ENCODE assay signal across 8 cellular contexts in the genomic region with DNA sequence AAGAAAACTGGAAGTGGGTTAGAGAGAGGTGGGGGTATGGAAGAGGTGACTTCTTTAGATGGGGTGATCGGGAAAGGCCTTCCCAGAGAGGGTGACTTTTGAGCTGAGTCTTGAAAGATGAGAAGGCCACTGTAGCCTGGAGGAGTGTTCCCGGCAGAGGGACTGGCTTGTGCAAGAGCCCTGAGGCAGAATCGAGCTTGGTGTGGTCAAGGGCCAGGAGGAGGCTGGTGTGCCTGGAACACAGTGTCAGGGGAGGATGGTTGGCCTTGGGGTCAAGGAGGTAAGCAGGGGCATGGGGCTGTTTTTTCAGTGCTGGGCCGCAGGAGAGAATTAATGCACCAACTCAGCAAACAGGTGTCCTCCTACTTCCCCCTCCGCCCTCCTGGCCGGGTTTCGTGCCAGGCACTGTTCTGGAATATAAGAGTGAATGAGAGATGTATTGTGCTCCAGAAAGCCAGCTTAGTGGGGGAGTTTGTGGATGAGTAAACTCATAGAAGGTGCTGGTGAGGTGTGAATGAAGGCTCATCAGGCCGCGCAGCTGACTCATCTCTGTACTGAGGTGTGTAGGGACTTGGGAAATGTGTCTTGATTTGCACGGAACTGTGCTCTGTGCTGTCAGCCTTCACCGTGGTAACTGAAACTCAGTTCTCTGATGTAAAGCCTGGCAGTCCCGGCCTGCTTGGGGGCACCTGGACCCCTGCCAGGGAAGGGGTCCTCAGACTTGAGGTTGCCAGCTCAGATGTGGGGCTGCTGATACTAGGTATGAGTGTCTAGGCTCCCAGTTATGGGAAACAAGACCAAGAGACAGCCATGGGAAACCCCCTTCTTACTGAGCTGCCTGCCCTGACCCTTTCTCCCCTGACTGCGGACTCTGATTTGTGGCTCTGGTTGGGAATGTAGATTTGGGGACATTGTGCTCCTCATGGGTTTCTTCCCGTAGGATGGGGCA. TPM values are rescaled to one million over a fixed set of nuclear protein-coding genes. Genes with fewer than 3 reads are reported as not detected.
DNase-seq lines count a peak whose midpoint lies in the region; TF ChIP-seq lines count a peak whose summit lies in the region.

No MANE protein-coding gene starts in this region.

- POLR2A ChIA-PET in HEK293 (lab: Yijun Ruan, JAX) = interaction anchor here (1.4 to 2.1 kb wide), 4 partner anchors 10 to 15 kb away, joined by 5 to 9 read pairs (median 7); a partner anchor contains a TSS

- peak overlapping the region; percentile 20; the same call in 1 of the 2 replicates for H3K4me3 ChIP-seq in GM12864 (ENCODE audit: low read depth, low read length)
- H3K4me3 ChIP-seq in HEK293 (ENCODE audit: low read depth, low read length) = no peak overlapping the region
- H3K4me3 ChIP-seq in right atrium auricular region = no peak overlapping the region

- H3K4me1 ChIP-seq in HEK293 (ENCODE audit: control insufficient read depth, insufficient read depth, low read length) (peaks cover 18% of the 10 kb centered on the region), right atrium auricular region (peaks cover 0 to 52% of the 10 kb centered on the region in 2 donors)

- H3K27me3 ChIP-seq in right atrium auricular region = no peaks in the 10 kb centered on the region

- TF ChIP-seq CTCF in GM12864 (IDR thresholded peaks at IDR 0.05; ENCODE audit: low read depth, low read length, missing control alignments) = no peak
- TF ChIP-seq CTCF in HEK293 (tag by site-specific recombination; IDR thresholded peaks at IDR 0.05) = no peak
- TF ChIP-seq CTCF in right atrium auricular region (IDR thresholded peaks at IDR 0.05) = no peak

- peak; percentile 92 for DNase-seq in GM12864 (ENCODE audit: low read depth)
- DNase-seq in T follicular helper cell (ENCODE audit: low read depth) = peak; percentile 33
- peak; percentile 68 for DNase-seq in activated naive CD8-positive, alpha-beta T cell treated with anti-CD3 and anti-CD28 coated beads, Interleukin-2, amount 50 U/mL, for 16 hours (ENCODE audit: low read depth, low spot score)
- DNase-seq in stimulated activated CD4-positive, alpha-beta T cell treated with anti-CD3 and anti-CD28 coated beads, Interleukin-15, amount 100 ng/mL, for 24 hours = peak; percentile 92
- DNase-seq in NCI-H1930 (lab: John Stamatoyannopoulos, UW) = no peak
- DNase-seq in right atrium auricular region (ENCODE audit: low spot score) = no peak
- no peak for DNase-seq in GF-D8 (lab: John Stamatoyannopoulos, UW)

- no peaks in the 10 kb centered on the region for H3K9me3 ChIP-seq in HEK293 (ENCODE audit: control insufficient read depth, insufficient read depth, low read depth, low read length)
- H3K9me3 ChIP-seq in right atrium auricular region = no peaks in the 10 kb centered on the region

- CTCF ChIA-PET in HEK293 (lab: Yijun Ruan, JAX) = interaction anchor here (0.9 to 2.2 kb wide), 5 partner anchors 14 to 128 kb away, joined by 3 to 7 read pairs (median 3); no protein-coding TSS in a partner anchor

- peak overlapping the region; percentile 61 for H3K27ac ChIP-seq in HEK293 (ENCODE audit: extremely low read depth, low read depth, low read length)
- no peak overlapping the region for H3K27ac ChIP-seq in right atrium auricular region

- H3K36me3 ChIP-seq in HEK293 (ENCODE audit: control insufficient read depth in 2 of 2, insufficient read depth in 1 of 2, low read length in 2 of 2) = no peaks in the 10 kb centered on the region
- no peaks in the 10 kb centered on the region for H3K36me3 ChIP-seq in right atrium auricular region

TF ChIP-seq in HEK293, 187 proteins besides CTCF, POLR2A, EP300 and RAD21:
- TF ChIP-seq ZNF777 (tag by site-specific recombination; IDR thresholded peaks at IDR 0.05; ENCODE audit: borderline replicate concordance) (no peak), ZNF2 (tag by site-specific recombination; IDR thresholded peaks at IDR 0.05) (no peak), ZNF211 (tag by site-specific recombination; IDR thresholded peaks at IDR 0.05; ENCODE audit: low read depth) (no peak), ZNF600 (tag by site-specific recombination; IDR thresholded peaks at IDR 0.05) (peak; percentile 96), ZNF10 (tag by site-specific recombination; IDR thresholded peaks at IDR 0.05) (peak; percentile 46; the same call in 1 of the 2 replicates), ZNF473 (tag by site-specific recombination; IDR thresholded peaks at IDR 0.05) (no peak), ZNF48 (tag by site-specific recombination; IDR thresholded peaks at IDR 0.05) (no peak), ZNF701 (tag by site-specific recombination; IDR thresholded peaks at IDR 0.05) (no peak), ZNF768 (tag by site-specific recombination; IDR thresholded peaks at IDR 0.05) (no peak), ZNF623 (tag by site-specific recombination; IDR thresholded peaks at IDR 0.05) (peak; percentile 98), PRDM1 (tag by site-specific recombination; IDR thresholded peaks at IDR 0.05) (no peak), ZNF214 (tag by site-specific recombination; IDR thresholded peaks at IDR 0.05; ENCODE audit: borderline replicate concordance) (no peak), ZNF324 (tag by site-specific recombination; IDR thresholded peaks at IDR 0.05) (no peak; the same call in 1 of the 2 replicates), ZNF266 (tag by site-specific recombination; IDR thresholded peaks at IDR 0.05; ENCODE audit: low read depth) (no peak), ZNF335 (tag by site-specific recombination; conservative IDR thresholded peaks at IDR 0.05) (peak; percentile 76; the same call in 1 of the 2 replicates), SCRT2 (tag by site-specific recombination; IDR thresholded peaks at IDR 0.05) (peak; percentile 76), ZNF660 (tag by site-specific recombination; IDR thresholded peaks at IDR 0.05) (no peak), ZFP37 (tag by site-specific recombination; IDR thresholded peaks at IDR 0.05) (no peak), GLIS1 (tag by site-specific recombination; IDR thresholded peaks at IDR 0.05) (peak; percentile 63), ZNF37A (tag by site-specific recombination; IDR thresholded peaks at IDR 0.05) (no peak), IKZF3 (tag by site-specific recombination; IDR thresholded peaks at IDR 0.05) (no peak)
- TF ChIP-seq, protein P1, sequence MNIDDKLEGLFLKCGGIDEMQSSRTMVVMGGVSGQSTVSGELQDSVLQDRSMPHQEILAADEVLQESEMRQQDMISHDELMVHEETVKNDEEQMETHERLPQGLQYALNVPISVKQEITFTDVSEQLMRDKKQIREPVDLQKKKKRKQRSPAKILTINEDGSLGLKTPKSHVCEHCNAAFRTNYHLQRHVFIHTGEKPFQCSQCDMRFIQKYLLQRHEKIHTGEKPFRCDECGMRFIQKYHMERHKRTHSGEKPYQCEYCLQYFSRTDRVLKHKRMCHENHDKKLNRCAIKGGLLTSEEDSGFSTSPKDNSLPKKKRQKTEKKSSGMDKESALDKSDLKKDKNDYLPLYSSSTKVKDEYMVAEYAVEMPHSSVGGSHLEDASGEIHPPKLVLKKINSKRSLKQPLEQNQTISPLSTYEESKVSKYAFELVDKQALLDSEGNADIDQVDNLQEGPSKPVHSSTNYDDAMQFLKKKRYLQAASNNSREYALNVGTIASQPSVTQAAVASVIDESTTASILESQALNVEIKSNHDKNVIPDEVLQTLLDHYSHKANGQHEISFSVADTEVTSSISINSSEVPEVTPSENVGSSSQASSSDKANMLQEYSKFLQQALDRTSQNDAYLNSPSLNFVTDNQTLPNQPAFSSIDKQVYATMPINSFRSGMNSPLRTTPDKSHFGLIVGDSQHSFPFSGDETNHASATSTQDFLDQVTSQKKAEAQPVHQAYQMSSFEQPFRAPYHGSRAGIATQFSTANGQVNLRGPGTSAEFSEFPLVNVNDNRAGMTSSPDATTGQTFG (tag by site-specific recombination; IDR thresholded peaks at IDR 0.05; ENCODE audit: borderline replicate concordance) = no peak
- TF ChIP-seq, protein P2, sequence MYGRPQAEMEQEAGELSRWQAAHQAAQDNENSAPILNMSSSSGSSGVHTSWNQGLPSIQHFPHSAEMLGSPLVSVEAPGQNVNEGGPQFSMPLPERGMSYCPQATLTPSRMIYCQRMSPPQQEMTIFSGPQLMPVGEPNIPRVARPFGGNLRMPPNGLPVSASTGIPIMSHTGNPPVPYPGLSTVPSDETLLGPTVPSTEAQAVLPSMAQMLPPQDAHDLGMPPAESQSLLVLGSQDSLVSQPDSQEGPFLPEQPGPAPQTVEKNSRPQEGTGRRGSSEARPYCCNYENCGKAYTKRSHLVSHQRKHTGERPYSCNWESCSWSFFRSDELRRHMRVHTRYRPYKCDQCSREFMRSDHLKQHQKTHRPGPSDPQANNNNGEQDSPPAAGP (tag by site-specific recombination; IDR thresholded peaks at IDR 0.05) = no peak

RNA-seq across cellular contexts. Expression of a gene that starts 15.3 kb away (rescaled TPM):
- total RNA-seq in right atrium auricular region = 10 to 100 TPM in 1 of 2 donors, 1 to 10 TPM in 1; 7.9 to 10.2 TPM

Comparison
In these comparisons a context has a peak if more than half of its experiments do, and no peak if none do; other contexts are left out.
1. DNase-seq: peak in GM12864 (single experiment), T follicular helper cell (single experiment), activated naive CD8-positive, alpha-beta T cell treated with anti-CD3 and anti-CD28 coated beads, Interleukin-2, amount 50 U/mL, for 16 hours (single experiment) and stimulated activated CD4-positive, alpha-beta T cell treated with anti-CD3 and anti-CD28 coated beads, Interleukin-15, amount 100 ng/mL, for 24 hours (single experiment); none in NCI-H1930 (0 of 2), right atrium auricular region (single experiment) and GF-D8 (single experiment).